8 cellular contexts compared by ENCODE assay signal in genomic region chrX:72238721-72239475, GRCh38. TPM values are rescaled to one million over a fixed set of nuclear protein-coding genes. Genes with fewer than 3 reads are reported as not detected.
DNase-seq lines count a peak whose midpoint lies in the region; ATAC-seq and TF ChIP-seq lines count a peak whose summit lies in the region.

ERCC6L (minus strand) TSS chrX:72239027; CDS start chrX:72238911, 116 bp downstream.

- H3K27ac Mint-ChIP-seq in activated T-cell treated with anti-CD3 and anti-CD28 coated beads, Interleukin-2, amount 50 U/mL, for 24 hours: peak within 1 kb of the TSS; percentile 82

- H3K4me1 ChIP-seq in HUES64 (ENCODE audit: insufficient read depth, low read length): no peaks in the 10 kb centered on the region

- WGBS in HUES64: 1% methylated on average over 59 of the region's 59 CpGs

- H3K9ac ChIP-seq in HUES64 (ENCODE audit: low read depth, low read length): peak within 1 kb of the TSS; percentile 90

- H3K9me3 Mint-ChIP-seq in activated T-cell treated with anti-CD3 and anti-CD28 coated beads, Interleukin-2, amount 50 U/mL, for 24 hours: no peaks in the 10 kb centered on the region

- H3K9me3 ChIP-seq in HUES64 (ENCODE audit: insufficient read depth, low read depth, low read length): no peaks in the 10 kb centered on the region

- H3K4me3 Mint-ChIP-seq in activated T-cell treated with anti-CD3 and anti-CD28 coated beads, Interleukin-2, amount 50 U/mL, for 24 hours: peak within 1 kb of the TSS; percentile 85

- H3K27me3 ChIP-seq in HUES64 (ENCODE audit: insufficient read depth, low read length): no peaks in the 10 kb centered on the region

- H3K27ac ChIP-seq in HUES64 (ENCODE audit: low read depth, low read length): peak within 1 kb of the TSS; percentile 93

- DNase-seq in DMS 273 treated with DMSO at 0.1 percent for 48 hours (lab: John Stamatoyannopoulos, UW): peak; percentile 82
- peak; percentile 88 for DNase-seq in activated T-cell treated with anti-CD3 and anti-CD28 coated beads, Interleukin-2, amount 50 U/mL, for 24 hours
- DNase-seq in myocyte (ENCODE audit: low read depth): peak; percentile 84
- DNase-seq in stimulated activated CD8-positive, alpha-beta memory T cell treated with anti-CD3 and anti-CD28 coated beads, Interleukin-7, amount 100 ng/mL, for 24 hours (ENCODE audit: low read depth): peak; percentile 69

- H3K36me3 ChIP-seq in HUES64 (ENCODE audit: insufficient read depth, low read length): peaks cover 21% of the 10 kb centered on the region

- H3K4me3 ChIP-seq in HUES64 (ENCODE audit: low read length): peak within 1 kb of the TSS; percentile 97

- H3K36me3 Mint-ChIP-seq in activated T-cell treated with anti-CD3 and anti-CD28 coated beads, Interleukin-2, amount 50 U/mL, for 24 hours (ENCODE audit: low read depth): peaks cover 14% of the 10 kb centered on the region

- H3K4me1 Mint-ChIP-seq in activated T-cell treated with anti-CD3 and anti-CD28 coated beads, Interleukin-2, amount 50 U/mL, for 24 hours (ENCODE audit: low read depth): peaks cover 20% of the 10 kb centered on the region

- ATAC-seq in GM21515 (IDR thresholded peaks at IDR 0.05; ENCODE audit: unreplicated experiment) (peak; percentile 98), esophagus mucosa (peak; percentile 99)

- H3K27me3 Mint-ChIP-seq in activated T-cell treated with anti-CD3 and anti-CD28 coated beads, Interleukin-2, amount 50 U/mL, for 24 hours: peaks cover 6% of the 10 kb centered on the region

TF ChIP-seq in PFSK-1, 5 proteins besides CTCF, POLR2A, EP300 and RAD21:
- TF ChIP-seq TAF1 (IDR thresholded peaks at IDR 0.05; ENCODE audit: borderline replicate concordance, insufficient read depth, low read length): peak; percentile 68; the same call in 1 of the 2 replicates
- TF ChIP-seq REST (IDR thresholded peaks at IDR 0.05; ENCODE audit: insufficient read depth in 1 of 2, low read depth in 2 of 2, low read length in 2 of 2): 0 out of 4 replicates have a peak, but pooled peaks of 1 of the 2 experiments have one; percentile 39
- peak; percentile 85 for TF ChIP-seq POLR2AphosphoS5 (IDR thresholded peaks at IDR 0.05; ENCODE audit: low read depth, low read length)
- no peak for TF ChIP-seq SIN3A (IDR thresholded peaks at IDR 0.05; ENCODE audit: borderline replicate concordance, insufficient read depth, low read length)
- peak; percentile 74 for TF ChIP-seq FOXP2 (optimal IDR thresholded peaks at IDR 0.05; ENCODE audit: borderline replicate concordance, extremely low read depth, extremely low read length, insufficient read depth)

RNA-seq across cellular contexts. Expression of gene ERCC6L, which starts in this region (rescaled TPM):
- polyA plus RNA-seq in HUES64 (2013, experiment 1 of 2): 19.1 TPM
- polyA plus RNA-seq in HUES64 (2013, experiment 2 of 2): 17.6 TPM
- 1.5 TPM for polyA plus RNA-seq in PFSK-1 (2012; ENCODE audit: insufficient read length, low read depth)
- total RNA-seq in esophagus mucosa: 2.9 TPM
- not detected in 2 replicates for total RNA-seq in myocyte
- 0.14 TPM for polyA plus RNA-seq in myocyte (2012)

Comparison
In these comparisons a context has a peak if more than half of its experiments do, and no peak if none do; other contexts are left out.
1. Peak in every context shown above with its lines: DNase-seq, ATAC-seq, H3K4me3 ChIP-seq and H3K27ac ChIP-seq.
2. Peak in DNase-seq in myocyte; RNA of the gene not detected or under 1 TPM.